In the genomic region with DNA sequence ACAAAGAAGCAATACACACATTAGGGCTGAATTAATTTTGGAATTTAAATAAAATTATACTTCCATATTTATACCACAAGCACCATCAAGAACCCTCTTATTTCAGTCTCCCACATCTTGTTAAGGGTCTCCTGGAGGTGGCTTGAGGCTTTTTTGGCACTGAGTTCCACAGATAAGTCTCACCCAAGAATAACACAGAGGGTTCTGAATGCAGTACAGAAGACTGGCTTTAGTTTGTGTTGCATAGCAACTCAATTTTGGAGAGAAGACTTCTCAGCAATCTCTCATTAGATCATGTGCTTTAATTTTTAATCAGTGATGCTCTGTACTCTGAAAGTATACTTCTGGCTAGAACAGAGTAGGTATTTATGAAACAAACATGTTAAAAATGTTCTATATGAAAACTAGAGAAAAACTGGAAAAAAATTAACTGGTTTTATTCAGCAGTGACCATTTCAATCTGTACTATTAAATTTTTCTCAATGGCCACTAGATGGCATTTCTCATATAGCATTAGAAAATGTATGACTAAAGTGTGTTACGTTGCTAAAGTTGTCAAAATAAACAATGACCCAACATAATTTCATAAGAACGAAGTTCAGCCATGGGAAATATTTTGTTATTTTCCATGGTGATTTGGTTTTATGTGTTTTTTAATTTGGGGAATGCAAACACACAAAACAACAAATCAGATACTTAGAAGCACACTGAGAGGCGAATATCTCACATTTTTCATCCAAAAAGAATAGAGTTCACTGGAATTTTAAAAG, we compare ENCODE assay signal across 1 cellular context.
TF ChIP-seq lines count a peak whose summit lies in the region.

No MANE protein-coding gene starts in this region.

TF ChIP-seq in K562, 482 proteins besides CTCF, POLR2A, EP300 and RAD21 (continued from another document and continues in another):
- TF ChIP-seq HMGXB4 (CRISPR knock-in tag; IDR thresholded peaks at IDR 0.05) (no peak), ZNF263 (CRISPR knock-in tag; IDR thresholded peaks at IDR 0.05; ENCODE audit: borderline replicate concordance) (no peak), HNRNPL (IDR thresholded peaks at IDR 0.05; ENCODE audit: low read depth, low read length) (no peak), TBL1XR1 (IDR thresholded peaks at IDR 0.05; ENCODE audit: low read length in 2 of 2) (0 out of 4 replicates have a peak, but pooled peaks of 1 of the 2 experiments have one; percentile 21), C11orf30 (IDR thresholded peaks at IDR 0.05; ENCODE audit: low read depth) (0 out of 2 replicates have a peak, but pooled peaks have one; percentile 33), GATA2 (CRISPR knock-in tag; IDR thresholded peaks at IDR 0.05) (no peak), SREBF1 (IDR thresholded peaks at IDR 0.05; ENCODE audit: borderline replicate concordance, low read depth, low read length) (no peak), MEF2D (tag; conservative IDR thresholded peaks at IDR 0.05; ENCODE audit: low read depth) (no peak), SPI1 (IDR thresholded peaks at IDR 0.05; ENCODE audit: borderline replicate concordance, low read depth, low read length) (no peak), CEBPB (tag; IDR thresholded peaks at IDR 0.05) (0 out of 2 replicates have a peak, but pooled peaks have one; percentile 21), RFX7 (CRISPR knock-in tag; IDR thresholded peaks at IDR 0.05) (no peak), ZKSCAN1 (IDR thresholded peaks at IDR 0.05; ENCODE audit: low read depth, low read length) (no peak), CREB5 (CRISPR knock-in tag; IDR thresholded peaks at IDR 0.05) (no peak), ZNF589 (CRISPR knock-in tag; IDR thresholded peaks at IDR 0.05; ENCODE audit: low read depth) (no peak), HDAC1 (IDR thresholded peaks at IDR 0.05) (no peak), RNF2 (IDR thresholded peaks at IDR 0.05) (no peak), SRSF3 (IDR thresholded peaks at IDR 0.05; ENCODE audit: insufficient read depth, low read length) (no peak), ZNF740 (CRISPR knock-in tag; IDR thresholded peaks at IDR 0.05) (no peak), ZNF740 (tag; IDR thresholded peaks at IDR 0.05) (no peak), ILF3 (IDR thresholded peaks at IDR 0.05; ENCODE audit: borderline replicate concordance) (no peak), CXXC5 (CRISPR knock-in tag; IDR thresholded peaks at IDR 0.05) (no peak), NELFE (IDR thresholded peaks at IDR 0.05; ENCODE audit: insufficient read depth, insufficient read length) (no peak), FOXA1 (IDR thresholded peaks at IDR 0.05; ENCODE audit: borderline replicate concordance) (no peak), SIX5 (IDR thresholded peaks at IDR 0.05; ENCODE audit: borderline replicate concordance in 1 of 2, insufficient read depth in 1 of 2, low read depth in 1 of 2, low read length in 2 of 2) (no peak), SMC3 (conservative IDR thresholded peaks at IDR 0.05; ENCODE audit: insufficient read depth, low read depth, low read length) (0 out of 2 replicates have a peak, but pooled peaks have one; percentile 35), NFE2 (IDR thresholded peaks at IDR 0.05; ENCODE audit: low read depth) (0 out of 2 replicates have a peak, but pooled peaks have one; percentile 21), CEBPG (CRISPR knock-in tag; IDR thresholded peaks at IDR 0.05) (no peak), CEBPG (tag; conservative IDR thresholded peaks at IDR 0.05 in 1 of 2, IDR thresholded peaks at IDR 0.05 in 1 of 2) (0 out of 4 replicates have a peak, but pooled peaks of 1 of the 2 experiments have one; percentile 17), MED1 (CRISPR knock-in tag; IDR thresholded peaks at IDR 0.05; ENCODE audit: borderline replicate concordance) (no peak), FOXA3 (CRISPR knock-in tag; conservative IDR thresholded peaks at IDR 0.05 in 1 of 2, IDR thresholded peaks at IDR 0.05 in 1 of 2) (peak in 1 of 2 experiments; percentile 52; a peak in 1 of 4 replicates), U2AF1 (optimal IDR thresholded peaks at IDR 0.05; ENCODE audit: low read depth, low read length) (no peak), MYBL2 (IDR thresholded peaks at IDR 0.05; ENCODE audit: low read depth) (no peak), MYBL2 (CRISPR knock-in tag; IDR thresholded peaks at IDR 0.05; ENCODE audit: borderline replicate concordance) (no peak), FOSL1 (tag; conservative IDR thresholded peaks at IDR 0.05) (peak; percentile 61), ZNF707 (CRISPR knock-in tag; conservative IDR thresholded peaks at IDR 0.05) (no peak), NR1H2 (CRISPR knock-in tag; IDR thresholded peaks at IDR 0.05) (no peak), MAZ (CRISPR knock-in tag; conservative IDR thresholded peaks at IDR 0.05 in 1 of 2, IDR thresholded peaks at IDR 0.05 in 1 of 2) (0 out of 4 replicates have a peak, but pooled peaks of 1 of the 2 experiments have one; percentile 10), MAFK (IDR thresholded peaks at IDR 0.05; ENCODE audit: low read length) (peak; percentile 30; the same call in 1 of the 2 replicates), ZNF583 (CRISPR knock-in tag; IDR thresholded peaks at IDR 0.05) (no peak), DEAF1 (CRISPR knock-in tag; IDR thresholded peaks at IDR 0.05) (peak; percentile 30; the same call in 1 of the 2 replicates), PBX2 (CRISPR knock-in tag; IDR thresholded peaks at IDR 0.05; ENCODE audit: low read depth) (no peak), PBX2 (tag; conservative IDR thresholded peaks at IDR 0.05; ENCODE audit: low read depth) (no peak), GATAD2B (IDR thresholded peaks at IDR 0.05; ENCODE audit: borderline replicate concordance) (peak; percentile 33; the same call in 1 of the 2 replicates), DIDO1 (tag; IDR thresholded peaks at IDR 0.05; ENCODE audit: low read depth) (no peak)
- TF ChIP-seq, protein P1, sequence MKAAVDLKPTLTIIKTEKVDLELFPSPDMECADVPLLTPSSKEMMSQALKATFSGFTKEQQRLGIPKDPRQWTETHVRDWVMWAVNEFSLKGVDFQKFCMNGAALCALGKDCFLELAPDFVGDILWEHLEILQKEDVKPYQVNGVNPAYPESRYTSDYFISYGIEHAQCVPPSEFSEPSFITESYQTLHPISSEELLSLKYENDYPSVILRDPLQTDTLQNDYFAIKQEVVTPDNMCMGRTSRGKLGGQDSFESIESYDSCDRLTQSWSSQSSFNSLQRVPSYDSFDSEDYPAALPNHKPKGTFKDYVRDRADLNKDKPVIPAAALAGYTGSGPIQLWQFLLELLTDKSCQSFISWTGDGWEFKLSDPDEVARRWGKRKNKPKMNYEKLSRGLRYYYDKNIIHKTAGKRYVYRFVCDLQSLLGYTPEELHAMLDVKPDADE (conservative IDR thresholded peaks at IDR 0.05; ENCODE audit: control insufficient read depth, low read depth, low read length) = no peak
- TF ChIP-seq, protein P2, sequence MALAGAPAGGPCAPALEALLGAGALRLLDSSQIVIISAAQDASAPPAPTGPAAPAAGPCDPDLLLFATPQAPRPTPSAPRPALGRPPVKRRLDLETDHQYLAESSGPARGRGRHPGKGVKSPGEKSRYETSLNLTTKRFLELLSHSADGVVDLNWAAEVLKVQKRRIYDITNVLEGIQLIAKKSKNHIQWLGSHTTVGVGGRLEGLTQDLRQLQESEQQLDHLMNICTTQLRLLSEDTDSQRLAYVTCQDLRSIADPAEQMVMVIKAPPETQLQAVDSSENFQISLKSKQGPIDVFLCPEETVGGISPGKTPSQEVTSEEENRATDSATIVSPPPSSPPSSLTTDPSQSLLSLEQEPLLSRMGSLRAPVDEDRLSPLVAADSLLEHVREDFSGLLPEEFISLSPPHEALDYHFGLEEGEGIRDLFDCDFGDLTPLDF (CRISPR knock-in tag; IDR thresholded peaks at IDR 0.05) = no peak
- TF ChIP-seq, protein P3, sequence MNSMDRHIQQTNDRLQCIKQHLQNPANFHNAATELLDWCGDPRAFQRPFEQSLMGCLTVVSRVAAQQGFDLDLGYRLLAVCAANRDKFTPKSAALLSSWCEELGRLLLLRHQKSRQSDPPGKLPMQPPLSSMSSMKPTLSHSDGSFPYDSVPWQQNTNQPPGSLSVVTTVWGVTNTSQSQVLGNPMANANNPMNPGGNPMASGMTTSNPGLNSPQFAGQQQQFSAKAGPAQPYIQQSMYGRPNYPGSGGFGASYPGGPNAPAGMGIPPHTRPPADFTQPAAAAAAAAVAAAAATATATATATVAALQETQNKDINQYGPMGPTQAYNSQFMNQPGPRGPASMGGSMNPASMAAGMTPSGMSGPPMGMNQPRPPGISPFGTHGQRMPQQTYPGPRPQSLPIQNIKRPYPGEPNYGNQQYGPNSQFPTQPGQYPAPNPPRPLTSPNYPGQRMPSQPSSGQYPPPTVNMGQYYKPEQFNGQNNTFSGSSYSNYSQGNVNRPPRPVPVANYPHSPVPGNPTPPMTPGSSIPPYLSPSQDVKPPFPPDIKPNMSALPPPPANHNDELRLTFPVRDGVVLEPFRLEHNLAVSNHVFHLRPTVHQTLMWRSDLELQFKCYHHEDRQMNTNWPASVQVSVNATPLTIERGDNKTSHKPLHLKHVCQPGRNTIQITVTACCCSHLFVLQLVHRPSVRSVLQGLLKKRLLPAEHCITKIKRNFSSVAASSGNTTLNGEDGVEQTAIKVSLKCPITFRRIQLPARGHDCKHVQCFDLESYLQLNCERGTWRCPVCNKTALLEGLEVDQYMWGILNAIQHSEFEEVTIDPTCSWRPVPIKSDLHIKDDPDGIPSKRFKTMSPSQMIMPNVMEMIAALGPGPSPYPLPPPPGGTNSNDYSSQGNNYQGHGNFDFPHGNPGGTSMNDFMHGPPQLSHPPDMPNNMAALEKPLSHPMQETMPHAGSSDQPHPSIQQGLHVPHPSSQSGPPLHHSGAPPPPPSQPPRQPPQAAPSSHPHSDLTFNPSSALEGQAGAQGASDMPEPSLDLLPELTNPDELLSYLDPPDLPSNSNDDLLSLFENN (IDR thresholded peaks at IDR 0.05; ENCODE audit: low read depth in 2 of 2, low read length in 2 of 2) = no peak
- TF ChIP-seq, protein P4, sequence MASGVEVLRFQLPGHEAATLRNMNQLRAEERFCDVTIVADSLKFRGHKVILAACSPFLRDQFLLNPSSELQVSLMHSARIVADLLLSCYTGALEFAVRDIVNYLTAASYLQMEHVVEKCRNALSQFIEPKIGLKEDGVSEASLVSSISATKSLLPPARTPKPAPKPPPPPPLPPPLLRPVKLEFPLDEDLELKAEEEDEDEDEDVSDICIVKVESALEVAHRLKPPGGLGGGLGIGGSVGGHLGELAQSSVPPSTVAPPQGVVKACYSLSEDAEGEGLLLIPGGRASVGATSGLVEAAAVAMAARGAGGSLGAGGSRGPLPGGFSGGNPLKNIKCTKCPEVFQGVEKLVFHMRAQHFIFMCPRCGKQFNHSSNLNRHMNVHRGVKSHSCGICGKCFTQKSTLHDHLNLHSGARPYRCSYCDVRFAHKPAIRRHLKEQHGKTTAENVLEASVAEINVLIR (CRISPR knock-in tag; IDR thresholded peaks at IDR 0.05) = no peak
